In genomic region chr2:56325661-56326345, GRCh38 we compare ENCODE assay signal across 1 cellular context.
TF ChIP-seq lines count a peak whose summit lies in the region.

No MANE protein-coding gene starts in this region.

TF ChIP-seq in WTC11, 78 proteins besides CTCF, POLR2A, EP300 and RAD21 (continued from another document):
- TF ChIP-seq E2F5 (CRISPR knock-in tag; IDR thresholded peaks at IDR 0.05), result no peak
